8 cellular contexts compared by ENCODE assay signal in the genomic region with DNA sequence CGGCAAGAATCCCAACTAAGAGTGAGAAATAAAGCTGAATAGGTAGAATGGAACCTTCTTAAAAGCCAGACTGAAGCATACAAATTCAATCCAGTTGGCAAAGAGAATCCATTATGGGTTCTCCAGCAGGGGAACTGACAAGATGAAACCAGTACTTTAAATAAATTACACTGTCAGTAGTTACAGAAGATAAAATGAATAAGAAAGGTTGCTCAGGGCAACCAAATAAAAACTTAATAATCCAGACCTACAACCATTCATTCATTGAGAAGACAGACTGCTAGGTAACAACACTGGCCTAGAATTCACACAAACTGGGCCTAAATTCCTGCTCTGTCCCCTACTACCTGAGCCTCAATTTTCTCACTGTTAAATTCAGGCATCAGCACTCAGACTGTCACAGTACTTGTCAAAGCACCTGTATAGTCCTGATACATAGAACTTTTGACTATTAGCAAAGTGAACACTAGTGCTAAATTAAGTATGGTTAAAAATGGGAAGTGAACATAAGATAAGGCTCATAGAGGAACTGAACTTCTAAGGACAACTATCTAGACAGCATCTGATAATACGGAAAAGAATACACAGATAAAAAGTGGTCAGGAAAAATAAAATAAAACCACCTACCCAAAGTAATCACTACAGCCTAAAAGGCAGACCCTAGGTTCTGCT. TPM values are rescaled to one million over a fixed set of nuclear protein-coding genes. Genes with fewer than 3 reads are reported as not detected.
DNase-seq lines count a peak whose midpoint lies in the region; ATAC-seq and TF ChIP-seq lines count a peak whose summit lies in the region.

No MANE protein-coding gene starts in this region.

- H3K27ac Mint-ChIP-seq in activated T-helper 2 cell treated with anti-CD3 and anti-CD28 coated beads, Interferon-gamma antibody, Interleukin-2, Interleukin-4, amounts not matched to agents 10 μg/mL and 5 μg/mL and 100 μg/mL, durations not matched to agents 14 hours and 24 hours and 36 hours, result peak overlapping the region; percentile 11
- H3K27ac Mint-ChIP-seq in natural killer cell, result peak overlapping the region; percentile 54 to 67

- TF ChIP-seq CTCF in natural killer cell (IDR thresholded peaks at IDR 0.05), result no peak

- H3K9me3 Mint-ChIP-seq in activated T-helper 2 cell treated with anti-CD3 and anti-CD28 coated beads, Interferon-gamma antibody, Interleukin-2, Interleukin-4, amounts not matched to agents 10 μg/mL and 5 μg/mL and 100 μg/mL, durations not matched to agents 14 hours and 24 hours and 36 hours, result no peaks in the 10 kb centered on the region
- H3K9me3 Mint-ChIP-seq in natural killer cell, result no peaks in the 10 kb centered on the region

- intact Hi-C loops in activated T-helper 2 cell treated with anti-CD3 and anti-CD28 coated beads, Interferon-gamma antibody, Interleukin-2, Interleukin-4, amounts not matched to agents 10 μg/mL and 5 μg/mL and 100 μg/mL, durations not matched to agents 14 hours and 24 hours and 36 hours (cut with micrococcal nuclease), result no loop called here
- intact Hi-C loops in natural killer cell (cut with micrococcal nuclease), result loop anchor here (10.0 kb wide), 2 partner anchors 344 to 594 kb away; no protein-coding TSS in a partner anchor

- ATAC-seq in GM18499 (IDR thresholded peaks at IDR 0.05; ENCODE audit: insufficient read depth, unreplicated experiment), result peak; percentile 37
- peak; percentile 46 for ATAC-seq in HG03442 (IDR thresholded peaks at IDR 0.05; ENCODE audit: unreplicated experiment)
- peak in 1 of 3 donors; percentile 55 for ATAC-seq in natural killer cell
- no peak for ATAC-seq in GM18498 (IDR thresholded peaks at IDR 0.05; ENCODE audit: unreplicated experiment)
- ATAC-seq in HG03159 (IDR thresholded peaks at IDR 0.05; ENCODE audit: unreplicated experiment), result no peak

- peaks cover 49% of the 10 kb centered on the region for H3K4me1 Mint-ChIP-seq in activated T-helper 2 cell treated with anti-CD3 and anti-CD28 coated beads, Interferon-gamma antibody, Interleukin-2, Interleukin-4, amounts not matched to agents 10 μg/mL and 5 μg/mL and 100 μg/mL, durations not matched to agents 14 hours and 24 hours and 36 hours (ENCODE audit: low read depth)
- H3K4me1 Mint-ChIP-seq in natural killer cell, result peaks cover 66 to 71% of the 10 kb centered on the region in 2 donors

- H3K4me3 Mint-ChIP-seq in activated T-helper 2 cell treated with anti-CD3 and anti-CD28 coated beads, Interferon-gamma antibody, Interleukin-2, Interleukin-4, amounts not matched to agents 10 μg/mL and 5 μg/mL and 100 μg/mL, durations not matched to agents 14 hours and 24 hours and 36 hours (ENCODE audit: low read depth), result no peak overlapping the region
- H3K4me3 Mint-ChIP-seq in natural killer cell, result no peak overlapping the region

- DNase-seq in activated T-helper 2 cell treated with anti-CD3 and anti-CD28 coated beads, Interferon-gamma antibody, Interleukin-2, Interleukin-4, amounts not matched to agents 10 μg/mL and 5 μg/mL and 100 μg/mL, durations not matched to agents 14 hours and 24 hours and 36 hours (ENCODE audit: low spot score), result no peak
- DNase-seq in natural killer cell (no peak), NCI-H1048 (lab: John Stamatoyannopoulos, UW) (no peak)
- DNase-seq in activated CD4-positive, alpha-beta T cell treated with anti-CD3 and anti-CD28 coated beads for 4 hours, result no peak

- peaks cover 57% of the 10 kb centered on the region for H3K36me3 Mint-ChIP-seq in activated T-helper 2 cell treated with anti-CD3 and anti-CD28 coated beads, Interferon-gamma antibody, Interleukin-2, Interleukin-4, amounts not matched to agents 10 μg/mL and 5 μg/mL and 100 μg/mL, durations not matched to agents 14 hours and 24 hours and 36 hours (ENCODE audit: low read depth)
- no peaks in the 10 kb centered on the region for H3K36me3 Mint-ChIP-seq in natural killer cell

- H3K27me3 Mint-ChIP-seq in activated T-helper 2 cell treated with anti-CD3 and anti-CD28 coated beads, Interferon-gamma antibody, Interleukin-2, Interleukin-4, amounts not matched to agents 10 μg/mL and 5 μg/mL and 100 μg/mL, durations not matched to agents 14 hours and 24 hours and 36 hours (ENCODE audit: low read depth), result no peaks in the 10 kb centered on the region
- H3K27me3 Mint-ChIP-seq in natural killer cell (ENCODE audit: low read depth in 2 of 2), result no peaks in the 10 kb centered on the region

RNA-seq across cellular contexts. Expression of a gene that starts 6.0 kb away (rescaled TPM):
- 168 and 169 TPM in 2 replicates for total RNA-seq in activated T-helper 2 cell treated with anti-CD3 and anti-CD28 coated beads, Interferon-gamma antibody, Interleukin-2, Interleukin-4, amounts not matched to agents 10 μg/mL and 5 μg/mL and 100 μg/mL, durations not matched to agents 14 hours and 24 hours and 36 hours
- 100 to 1,000 TPM in 1 of 3 donors, 10 to 100 TPM in 2; 74.6 to 118 (median 81.7) TPM for total RNA-seq in natural killer cell

Comparison
In these comparisons a context has a peak if more than half of its experiments do, and no peak if none do; other contexts are left out.
1. ATAC-seq: peak in GM18499 (single experiment) and HG03442 (single experiment); none in GM18498 (single experiment) and HG03159 (single experiment).